Comparison of ENCODE assay signal across 13 cellular contexts in genomic region chr1:234517087-234517802, GRCh38. TPM values are rescaled to one million over a fixed set of nuclear protein-coding genes. Genes with fewer than 3 reads are reported as not detected.
DNase-seq lines count a peak whose midpoint lies in the region; FAIRE-seq and TF ChIP-seq lines count a peak whose summit lies in the region.
"Had no signal": no experiment of that assay in that cellular context is flagged by ENCODE, and none has a peak within 500 bp of the region (broad histone marks: within the 10 kb centered on the region; RNA-seq: fewer than 3 reads in every experiment).

No MANE protein-coding gene starts in this region.

- no peak for TF ChIP-seq CTCF in MCF 10A (IDR thresholded peaks at IDR 0.05; ENCODE audit: unreplicated experiment)
- TF ChIP-seq CTCF in mammary epithelial cell (conservative IDR thresholded peaks at IDR 0.05 in 1 of 2, IDR thresholded peaks at IDR 0.05 in 1 of 2; ENCODE audit: extremely low read depth in 1 of 2, insufficient read depth in 1 of 2, low read depth in 1 of 2, low read length in 2 of 2) = no peak
- no peak for TF ChIP-seq CTCF in OCI-LY3 (IDR thresholded peaks at IDR 0.05; ENCODE audit: low read depth, low read length)

- no peaks in the 10 kb centered on the region for H3K36me3 Mint-ChIP-seq in MCF 10A (ENCODE audit: insufficient read depth, unreplicated experiment)
- H3K36me3 Mint-ChIP-seq in dendritic cell treated with granulocyte-macrophage colony-stimulating factor and Interleukin-4, amounts not matched to agents 40 ng/mL and 50 ng/mL, for 4 days (ENCODE audit: low read depth) = no peaks in the 10 kb centered on the region

- POLR2A ChIA-PET in MCF 10A (lab: Yijun Ruan, JAX) = interaction anchor here (0.8 to 7.5 kb wide), 6 partner anchors 11 to 553 kb away, joined by 3 to 74 read pairs (median 14); no protein-coding TSS in a partner anchor

- BruUV-seq in MCF 10A (replicated peaks; lab: Mats Ljungman, UMichigan) = no TSS peak
- no TSS peak for BruUV-seq in mammary epithelial cell (replicated peaks; lab: Mats Ljungman, UMichigan)

- H3K27me3 ChIP-seq in mammary epithelial cell (ENCODE audit: insufficient read depth, low read length) (no peaks in the 10 kb centered on the region), OCI-LY3 (ENCODE audit: low read depth, low read length) (peaks cover 8% of the 10 kb centered on the region), subcutaneous abdominal adipose tissue (ENCODE audit: control insufficient read depth in 5 of 5, insufficient read depth in 4 of 5, low read length in 5 of 5) (no peaks in the 10 kb centered on the region)
- H3K27me3 ChIP-seq: colonic mucosa had no signal

- H3K4me3 ChIP-seq in mammary epithelial cell (replicated peaks in 1 of 3; ENCODE audit: insufficient read depth in 1 of 3, low read depth in 2 of 3, low read length in 3 of 3) (no peak overlapping the region), OCI-LY3 (ENCODE audit: low read length) (no peak overlapping the region), subcutaneous abdominal adipose tissue (ENCODE audit: low read depth in 1 of 5, low read length in 5 of 5) (no peak overlapping the region)
- H3K4me3 ChIP-seq: colonic mucosa had no signal

- H3K27ac Mint-ChIP-seq in MCF 10A (ENCODE audit: low read depth, unreplicated experiment) = peak overlapping the region; percentile 6
- peak overlapping the region; percentile 84 for H3K27ac Mint-ChIP-seq in dendritic cell treated with granulocyte-macrophage colony-stimulating factor and Interleukin-4, amounts not matched to agents 40 ng/mL and 50 ng/mL, for 4 days

- peaks cover 35% of the 10 kb centered on the region for H3K4me1 Mint-ChIP-seq in MCF 10A (ENCODE audit: insufficient read depth, unreplicated experiment)
- peaks cover 70% of the 10 kb centered on the region for H3K4me1 Mint-ChIP-seq in dendritic cell treated with granulocyte-macrophage colony-stimulating factor and Interleukin-4, amounts not matched to agents 40 ng/mL and 50 ng/mL, for 4 days (ENCODE audit: low read depth)

- CTCF ChIA-PET in MCF 10A (lab: Yijun Ruan, JAX) = interaction anchor here (2.8 to 3.6 kb wide), 2 partner anchors 16 to 17 kb away, joined by 14 to 18 read pairs; no protein-coding TSS in a partner anchor
- CTCF ChIA-PET in mammary epithelial cell (lab: Charles Lee; ENCODE audit: low non-redundant PET) = no interaction called here

- dilution Hi-C loops in mammary epithelial cell (cut with HindIII; ENCODE audit: low sequenced_read_pairs) = no loop called here

- H3K9ac ChIP-seq in mammary epithelial cell (ENCODE audit: insufficient read depth, low read length) (no peak overlapping the region), OCI-LY3 (ENCODE audit: low read length) (no peak overlapping the region), subcutaneous abdominal adipose tissue (ENCODE audit: low read length in 5 of 5) (peak overlapping the region in 1 of 5 donors; percentile 13)

- no peak overlapping the region for H2AFZ ChIP-seq in mammary epithelial cell (ENCODE audit: low read depth, low read length)
- H2AFZ ChIP-seq in OCI-LY3 (ENCODE audit: low read depth, low read length) = no peak overlapping the region

- FAIRE-seq in GM19239 (lab: Jason Lieb, UNC) = no peak

- in situ Hi-C loops in mammary epithelial cell (cut with MboI; ENCODE audit: low sequenced_read_pairs in 2 of 2) = no loop called here

- no peak overlapping the region for H3K4me2 ChIP-seq in mammary epithelial cell (ENCODE audit: insufficient read depth, low read depth, low read length)
- H3K4me2 ChIP-seq in OCI-LY3 (ENCODE audit: low read length) = 0 out of 2 replicates have a peak overlapping the region, but pooled peaks have one; percentile 8

- H3K9me3 Mint-ChIP-seq in MCF 10A (ENCODE audit: unreplicated experiment) = no peaks in the 10 kb centered on the region
- no peaks in the 10 kb centered on the region for H3K9me3 Mint-ChIP-seq in dendritic cell treated with granulocyte-macrophage colony-stimulating factor and Interleukin-4, amounts not matched to agents 40 ng/mL and 50 ng/mL, for 4 days

- 99% methylated on average over 11 of the region's 11 CpGs for WGBS in mammary epithelial cell (ENCODE audit: low coverage, missing lambda C conversion rate)

- H3K36me3 ChIP-seq in mammary epithelial cell (ENCODE audit: insufficient read depth, low read length) = no peaks in the 10 kb centered on the region
- H3K36me3 ChIP-seq in OCI-LY3 (replicated peaks; ENCODE audit: low read depth, low read length) = no peaks in the 10 kb centered on the region
- H3K36me3 ChIP-seq in subcutaneous abdominal adipose tissue (ENCODE audit: control insufficient read depth in 5 of 5, insufficient read depth in 5 of 5, low read length in 5 of 5) = no peaks in the 10 kb centered on the region
- H3K36me3 ChIP-seq: colonic mucosa had no signal

- H4K20me1 ChIP-seq in mammary epithelial cell (ENCODE audit: insufficient read depth, low read length) (no peaks in the 10 kb centered on the region), OCI-LY3 (ENCODE audit: insufficient read depth, low read length) (no peaks in the 10 kb centered on the region)

- no peak overlapping the region for H3K4me3 Mint-ChIP-seq in MCF 10A (ENCODE audit: unreplicated experiment)
- H3K4me3 Mint-ChIP-seq in dendritic cell treated with granulocyte-macrophage colony-stimulating factor and Interleukin-4, amounts not matched to agents 40 ng/mL and 50 ng/mL, for 4 days = no peak overlapping the region

- H3K27ac ChIP-seq in mammary epithelial cell (ENCODE audit: insufficient read depth, low read depth, low read length) (no peak overlapping the region), OCI-LY3 (ENCODE audit: low read length) (no peak overlapping the region), subcutaneous abdominal adipose tissue (ENCODE audit: low read depth, low read length) (peak overlapping the region; percentile 69)
- H3K27ac ChIP-seq: colonic mucosa had no signal

- H3K79me2 ChIP-seq in mammary epithelial cell (ENCODE audit: insufficient read depth, low read length) (no peaks in the 10 kb centered on the region), OCI-LY3 (ENCODE audit: low read length) (no peaks in the 10 kb centered on the region)

- H3K9me3 ChIP-seq in mammary epithelial cell (replicated peaks; ENCODE audit: insufficient read depth, low read length) = no peaks in the 10 kb centered on the region
- H3K9me3 ChIP-seq in OCI-LY3 (ENCODE audit: insufficient read depth, low read length) = no peaks in the 10 kb centered on the region
- H3K9me3 ChIP-seq in subcutaneous abdominal adipose tissue (ENCODE audit: control insufficient read depth in 5 of 5, low read length in 5 of 5) = no peaks in the 10 kb centered on the region
- H3K9me3 ChIP-seq: colonic mucosa had no signal

- no peaks in the 10 kb centered on the region for H3K27me3 Mint-ChIP-seq in MCF 10A (ENCODE audit: insufficient read depth, unreplicated experiment)
- H3K27me3 Mint-ChIP-seq in dendritic cell treated with granulocyte-macrophage colony-stimulating factor and Interleukin-4, amounts not matched to agents 40 ng/mL and 50 ng/mL, for 4 days = no peaks in the 10 kb centered on the region

- DNase-seq in MCF 10A (ENCODE audit: unreplicated experiment) (no peak), mammary epithelial cell (no peak), NCI-H2029 (lab: John Stamatoyannopoulos, UW) (no peak), DMS153 treated with DMSO at 0.1 percent for 48 hours (lab: John Stamatoyannopoulos, UW; ENCODE audit: unreplicated experiment) (no peak), GM19239 (ENCODE audit: insufficient read length, low spot score) (no peak)
- DNase-seq: colonic mucosa, mesenchymal stem cell, NCI-H1436 treated with DMSO at 0.1 percent for 48 hours, nucleus accumbens, RPMI8226 had no signal

- H3K4me1 ChIP-seq in mammary epithelial cell (ENCODE audit: insufficient read depth, low read length) (peaks cover 22% of the 10 kb centered on the region), OCI-LY3 (ENCODE audit: low read length) (peaks cover 63% of the 10 kb centered on the region), subcutaneous abdominal adipose tissue (ENCODE audit: control insufficient read depth in 5 of 5, insufficient read depth in 5 of 5, low read length in 5 of 5) (peaks cover 3 to 28% (median 21%) of the 10 kb centered on the region in 5 donors)
- H3K4me1 ChIP-seq: colonic mucosa had no signal

- intact Hi-C loops in MCF 10A (cut with micrococcal nuclease) (no loop called here), mammary epithelial cell (cut with micrococcal nuclease) (no loop called here)
- intact Hi-C loops in dendritic cell treated with granulocyte-macrophage colony-stimulating factor and Interleukin-4, amounts not matched to agents 40 ng/mL and 50 ng/mL, for 4 days (cut with micrococcal nuclease) = no loop called here

RNA-seq across cellular contexts. Expression of gene TARBP1, which starts 38.3 kb away (rescaled TPM):
- total RNA-seq in MCF 10A (2022) (45.5 and 52.5 TPM in 2 replicates), mammary epithelial cell (10 to 100 TPM; 16.1 to 18.0 TPM)
- polyA plus RNA-seq in mammary epithelial cell = 17.8 TPM
- 32.8 TPM for polyA minus RNA-seq in mammary epithelial cell
